In the genomic region with DNA sequence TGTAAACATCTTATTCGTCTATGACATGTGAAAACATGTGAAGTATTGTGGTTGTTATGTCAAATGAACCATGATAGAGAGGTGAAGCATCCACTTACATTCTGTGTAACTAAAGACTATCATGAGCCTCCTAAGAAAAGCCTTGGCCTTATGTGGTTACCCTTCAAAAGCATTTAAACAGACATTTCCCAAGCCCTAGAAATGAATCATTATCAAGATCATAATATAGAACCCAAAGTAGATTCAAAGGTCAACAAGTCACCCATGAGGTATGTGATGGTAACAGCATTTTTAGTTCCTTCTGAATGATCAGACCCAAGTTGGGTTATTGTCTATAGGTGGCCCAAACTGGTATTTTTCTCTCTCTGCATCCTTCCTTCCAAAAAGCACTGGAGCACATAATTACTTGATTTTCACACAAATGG, we compare ENCODE assay signal across 18 cellular contexts.
A peak's percentile ranks its signal among the peaks of the same experiment; 100 is the strongest.
DNase-seq lines count a peak whose midpoint lies in the region; ATAC-seq and TF ChIP-seq lines count a peak whose summit lies in the region.
"Had no signal": no experiment of that assay in that cellular context is flagged by ENCODE, and none has a peak within 500 bp of the region (broad histone marks: within the 10 kb centered on the region; RNA-seq: fewer than 3 reads in every experiment).

No MANE protein-coding gene starts in this region.

- H3K9me2 ChIP-seq in hepatocyte (replicated peaks; ENCODE audit: insufficient read depth) (no peaks in the 10 kb centered on the region), Karpas-422 (replicated peaks; ENCODE audit: insufficient read depth, low read length) (no peaks in the 10 kb centered on the region)

- H3K4me1 ChIP-seq in hepatocyte (ENCODE audit: insufficient read depth) (no peaks in the 10 kb centered on the region), Karpas-422 (ENCODE audit: low read length) (no peaks in the 10 kb centered on the region)

- no peak overlapping the region for H3K27ac ChIP-seq in hepatocyte
- no peak overlapping the region for H3K27ac ChIP-seq in Karpas-422 (ENCODE audit: low read length)
- H3K27ac ChIP-seq: GM23248, ovary had no signal

- WGBS in hepatocyte (ENCODE audit: low lambda C conversion rate, missing lambda C conversion rate) = 94% methylated on average over 1 of the region's 1 CpG

- no peak for ATAC-seq in HG03196 (IDR thresholded peaks at IDR 0.05; ENCODE audit: unreplicated experiment)
- ATAC-seq: CD8-positive, alpha-beta T cell; WTC11 had no signal

- H3K4me3 ChIP-seq in epithelial cell of esophagus (ENCODE audit: low read length) (no peak overlapping the region), hepatocyte (no peak overlapping the region), Karpas-422 (ENCODE audit: low read length) (no peak overlapping the region)
- H3K4me3 ChIP-seq: esophagus squamous epithelium, GM23248, ovary had no signal

- no peak overlapping the region for H2AFZ ChIP-seq in hepatocyte
- H2AFZ ChIP-seq in Karpas-422 (ENCODE audit: low read length) = no peak overlapping the region
- H2AFZ ChIP-seq: GM23248 had no signal

- H3K4me2 ChIP-seq in hepatocyte (no peak overlapping the region), Karpas-422 (ENCODE audit: low read depth, low read length, poor library complexity, severe bottlenecking) (no peak overlapping the region)

- H3K36me3 ChIP-seq in hepatocyte (replicated peaks; ENCODE audit: insufficient read depth, low read depth) (no peaks in the 10 kb centered on the region), Karpas-422 (ENCODE audit: insufficient read depth, low read length) (no peaks in the 10 kb centered on the region)
- H3K36me3 ChIP-seq: esophagus squamous epithelium, ovary had no signal

- TF ChIP-seq CTCF in epithelial cell of esophagus (IDR thresholded peaks at IDR 0.05; ENCODE audit: insufficient read depth, low read depth, low read length, missing control alignments) (no peak), hepatocyte (IDR thresholded peaks at IDR 0.05; ENCODE audit: poor library complexity) (no peak)

- H4K20me1 ChIP-seq in hepatocyte (ENCODE audit: insufficient read depth, poor library complexity, severe bottlenecking) (no peaks in the 10 kb centered on the region), Karpas-422 (ENCODE audit: insufficient read depth, low read depth, low read length) (no peaks in the 10 kb centered on the region)

- in situ Hi-C loops in KBM-7 (cut with MboI; ENCODE audit: low pct_unique_long_range_greater_than_20kb, low sequenced_read_pairs) = no loop called here

- H3K27me3 ChIP-seq in hepatocyte = no peaks in the 10 kb centered on the region
- H3K27me3 ChIP-seq in Karpas-422 (ENCODE audit: low read length) = no peaks in the 10 kb centered on the region
- H3K27me3 ChIP-seq: esophagus squamous epithelium, ovary had no signal

- peak; percentile 87 for DNase-seq in DMS53 (lab: John Stamatoyannopoulos, UW)
- peak; percentile 14 for DNase-seq in HCEC 1CT
- peak; percentile 90 for DNase-seq in NCI-H2171 treated with DMSO at 0.1 percent for 48 hours (lab: John Stamatoyannopoulos, UW)
- peak; percentile 90 for DNase-seq in epithelial cell of esophagus (ENCODE audit: low read depth)
- no peak for DNase-seq in hepatocyte (ENCODE audit: low spot score)
- no peak for DNase-seq in KBM-7
- DNase-seq in Karpas-422 = no peak
- DNase-seq: activated CD8-positive, alpha-beta memory T cell treated with anti-CD3 and anti-CD28 coated beads for 24 hours; activated naive CD8-positive, alpha-beta T cell treated with anti-CD3 and anti-CD28 coated beads for 36 hours; CD8-positive, alpha-beta T cell; esophagus squamous epithelium; glutamatergic neuron; GM23248; immature natural killer cell; ovary; stimulated activated CD4-positive, alpha-beta T cell treated with anti-CD3 and anti-CD28 coated beads, Interleukin-2, amount 100 ng/mL, for 24 hours had no signal

- H3K9ac ChIP-seq in Karpas-422 (ENCODE audit: low read length) = no peak overlapping the region
- H3K9ac ChIP-seq: GM23248 had no signal

- no peaks in the 10 kb centered on the region for H3K9me3 ChIP-seq in hepatocyte (ENCODE audit: low read depth)
- no peaks in the 10 kb centered on the region for H3K9me3 ChIP-seq in Karpas-422 (ENCODE audit: low read length)
- H3K9me3 ChIP-seq: esophagus squamous epithelium, ovary had no signal

- H3K79me2 ChIP-seq in hepatocyte = no peaks in the 10 kb centered on the region
- no peaks in the 10 kb centered on the region for H3K79me2 ChIP-seq in Karpas-422 (ENCODE audit: low read length)

Comparison
In these comparisons a context has a peak if more than half of its experiments do, and no peak if none do; other contexts are left out.
1. DNase-seq: peak in DMS53 (single experiment), HCEC 1CT (single experiment), NCI-H2171 treated with DMSO at 0.1 percent for 48 hours (single experiment) and epithelial cell of esophagus (single experiment); none in hepatocyte (single experiment), KBM-7 (single experiment) and Karpas-422 (single experiment).